Comparison of ENCODE assay signal across 1 cellular context in the genomic region with DNA sequence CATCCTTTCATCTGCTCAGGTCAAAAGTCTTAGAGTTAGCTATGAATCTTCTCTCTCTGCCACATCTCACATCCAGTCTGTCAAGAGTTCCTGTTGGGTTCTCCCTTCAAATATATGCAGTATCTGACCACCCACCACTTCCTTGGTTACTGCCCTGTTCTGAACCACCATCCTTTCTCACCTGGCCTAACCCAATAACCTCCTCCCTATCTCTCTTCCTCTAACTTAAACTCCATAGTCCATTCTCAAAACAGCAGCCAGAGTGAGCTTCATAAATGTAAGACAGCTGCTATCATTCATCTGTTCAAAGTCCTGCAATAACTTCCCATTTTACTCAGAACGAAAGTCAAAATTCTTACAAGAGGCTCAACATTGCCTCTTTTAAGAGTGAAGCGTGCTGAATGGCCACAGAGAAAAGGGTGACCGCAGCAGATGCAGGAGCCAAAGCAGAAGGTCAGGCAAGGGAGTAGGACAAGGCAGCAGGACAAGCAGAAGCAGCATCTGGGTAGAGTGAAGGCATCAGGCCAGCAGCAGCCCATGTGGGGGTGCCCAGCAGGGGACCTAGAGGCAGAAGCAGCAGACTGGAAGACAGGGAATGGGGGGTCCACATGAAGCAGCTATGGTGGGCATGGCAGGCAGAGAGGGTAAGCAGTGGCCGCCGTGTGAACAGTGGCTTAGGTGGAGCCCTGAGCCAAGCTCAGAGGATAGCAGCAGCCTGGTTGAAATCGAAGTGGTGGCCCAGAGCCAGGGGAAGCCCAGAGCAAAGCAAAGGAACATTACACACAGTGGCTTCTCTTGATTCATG.
TF ChIP-seq lines count a peak whose summit lies in the region.

No MANE protein-coding gene starts in this region.

TF ChIP-seq in GM12878, 131 proteins besides CTCF, POLR2A, EP300 and RAD21 (continues in another document):
- TF ChIP-seq ZBED1 (IDR thresholded peaks at IDR 0.05; ENCODE audit: borderline replicate concordance) (peak; percentile 93; the same call in 1 of the 2 replicates), RB1 (IDR thresholded peaks at IDR 0.05; ENCODE audit: borderline replicate concordance) (no peak), ZNF217 (IDR thresholded peaks at IDR 0.05) (peak; percentile 74), NFIC (IDR thresholded peaks at IDR 0.05; ENCODE audit: low read depth, low read length) (peak; percentile 99), CBX3 (IDR thresholded peaks at IDR 0.05; ENCODE audit: borderline replicate concordance, low read depth) (no peak), RFX5 (IDR thresholded peaks at IDR 0.05; ENCODE audit: low read depth, low read length) (no peak), ZNF24 (IDR thresholded peaks at IDR 0.05) (peak; percentile 77), ZNF207 (IDR thresholded peaks at IDR 0.05; ENCODE audit: borderline replicate concordance) (0 out of 2 replicates have a peak, but pooled peaks have one; percentile 23), KAT2A (conservative IDR thresholded peaks at IDR 0.05; ENCODE audit: control insufficient read depth, low read depth, low read length) (no peak), JUND (IDR thresholded peaks at IDR 0.05; ENCODE audit: low read depth, low read length) (peak; percentile 93), POLR2AphosphoS5 (IDR thresholded peaks at IDR 0.05; ENCODE audit: low read length) (peak; percentile 75), NR2F1 (conservative IDR thresholded peaks at IDR 0.05) (peak; percentile 90), SP1 (IDR thresholded peaks at IDR 0.05; ENCODE audit: low read depth, low read length) (peak; percentile 57), ETV6 (conservative IDR thresholded peaks at IDR 0.05 in 1 of 2, IDR thresholded peaks at IDR 0.05 in 1 of 2; ENCODE audit: borderline replicate concordance in 1 of 2, low read depth in 1 of 2) (peak in 1 of 2 experiments; percentile 96; a peak in 2 of 4 replicates), MYC (IDR thresholded peaks at IDR 0.05; ENCODE audit: insufficient read depth, insufficient read length, insufficient replicate concordance, low read length, severe bottlenecking) (no peak), NFXL1 (IDR thresholded peaks at IDR 0.05; ENCODE audit: borderline replicate concordance) (no peak), NBN (IDR thresholded peaks at IDR 0.05) (peak; percentile 98), FOXM1 (IDR thresholded peaks at IDR 0.05; ENCODE audit: low read depth, low read length) (peak; percentile 98), BCL11A (IDR thresholded peaks at IDR 0.05; ENCODE audit: low read depth, low read length) (peak; percentile 96), SMC3 (IDR thresholded peaks at IDR 0.05; ENCODE audit: borderline replicate concordance, low read length) (no peak), FOXK2 (IDR thresholded peaks at IDR 0.05) (no peak), IRF4 (IDR thresholded peaks at IDR 0.05; ENCODE audit: low read depth, low read length) (peak; percentile 95), RBBP5 (conservative IDR thresholded peaks at IDR 0.05) (no peak), RAD51 (IDR thresholded peaks at IDR 0.05) (no peak), WRNIP1 (IDR thresholded peaks at IDR 0.05; ENCODE audit: borderline replicate concordance, low read depth, low read length) (no peak)
- TF ChIP-seq, protein P1, sequence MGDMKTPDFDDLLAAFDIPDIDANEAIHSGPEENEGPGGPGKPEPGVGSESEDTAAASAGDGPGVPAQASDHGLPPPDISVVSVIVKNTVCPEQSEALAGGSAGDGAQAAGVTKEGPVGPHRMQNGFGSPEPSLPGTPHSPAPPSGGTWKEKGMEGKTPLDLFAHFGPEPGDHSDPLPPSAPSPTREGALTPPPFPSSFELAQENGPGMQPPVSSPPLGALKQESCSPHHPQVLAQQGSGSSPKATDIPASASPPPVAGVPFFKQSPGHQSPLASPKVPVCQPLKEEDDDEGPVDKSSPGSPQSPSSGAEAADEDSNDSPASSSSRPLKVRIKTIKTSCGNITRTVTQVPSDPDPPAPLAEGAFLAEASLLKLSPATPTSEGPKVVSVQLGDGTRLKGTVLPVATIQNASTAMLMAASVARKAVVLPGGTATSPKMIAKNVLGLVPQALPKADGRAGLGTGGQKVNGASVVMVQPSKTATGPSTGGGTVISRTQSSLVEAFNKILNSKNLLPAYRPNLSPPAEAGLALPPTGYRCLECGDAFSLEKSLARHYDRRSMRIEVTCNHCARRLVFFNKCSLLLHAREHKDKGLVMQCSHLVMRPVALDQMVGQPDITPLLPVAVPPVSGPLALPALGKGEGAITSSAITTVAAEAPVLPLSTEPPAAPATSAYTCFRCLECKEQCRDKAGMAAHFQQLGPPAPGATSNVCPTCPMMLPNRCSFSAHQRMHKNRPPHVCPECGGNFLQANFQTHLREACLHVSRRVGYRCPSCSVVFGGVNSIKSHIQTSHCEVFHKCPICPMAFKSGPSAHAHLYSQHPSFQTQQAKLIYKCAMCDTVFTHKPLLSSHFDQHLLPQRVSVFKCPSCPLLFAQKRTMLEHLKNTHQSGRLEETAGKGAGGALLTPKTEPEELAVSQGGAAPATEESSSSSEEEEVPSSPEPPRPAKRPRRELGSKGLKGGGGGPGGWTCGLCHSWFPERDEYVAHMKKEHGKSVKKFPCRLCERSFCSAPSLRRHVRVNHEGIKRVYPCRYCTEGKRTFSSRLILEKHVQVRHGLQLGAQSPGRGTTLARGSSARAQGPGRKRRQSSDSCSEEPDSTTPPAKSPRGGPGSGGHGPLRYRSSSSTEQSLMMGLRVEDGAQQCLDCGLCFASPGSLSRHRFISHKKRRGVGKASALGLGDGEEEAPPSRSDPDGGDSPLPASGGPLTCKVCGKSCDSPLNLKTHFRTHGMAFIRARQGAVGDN (IDR thresholded peaks at IDR 0.05), result peak; percentile 33; the same call in 1 of the 2 replicates
- TF ChIP-seq, protein P2, sequence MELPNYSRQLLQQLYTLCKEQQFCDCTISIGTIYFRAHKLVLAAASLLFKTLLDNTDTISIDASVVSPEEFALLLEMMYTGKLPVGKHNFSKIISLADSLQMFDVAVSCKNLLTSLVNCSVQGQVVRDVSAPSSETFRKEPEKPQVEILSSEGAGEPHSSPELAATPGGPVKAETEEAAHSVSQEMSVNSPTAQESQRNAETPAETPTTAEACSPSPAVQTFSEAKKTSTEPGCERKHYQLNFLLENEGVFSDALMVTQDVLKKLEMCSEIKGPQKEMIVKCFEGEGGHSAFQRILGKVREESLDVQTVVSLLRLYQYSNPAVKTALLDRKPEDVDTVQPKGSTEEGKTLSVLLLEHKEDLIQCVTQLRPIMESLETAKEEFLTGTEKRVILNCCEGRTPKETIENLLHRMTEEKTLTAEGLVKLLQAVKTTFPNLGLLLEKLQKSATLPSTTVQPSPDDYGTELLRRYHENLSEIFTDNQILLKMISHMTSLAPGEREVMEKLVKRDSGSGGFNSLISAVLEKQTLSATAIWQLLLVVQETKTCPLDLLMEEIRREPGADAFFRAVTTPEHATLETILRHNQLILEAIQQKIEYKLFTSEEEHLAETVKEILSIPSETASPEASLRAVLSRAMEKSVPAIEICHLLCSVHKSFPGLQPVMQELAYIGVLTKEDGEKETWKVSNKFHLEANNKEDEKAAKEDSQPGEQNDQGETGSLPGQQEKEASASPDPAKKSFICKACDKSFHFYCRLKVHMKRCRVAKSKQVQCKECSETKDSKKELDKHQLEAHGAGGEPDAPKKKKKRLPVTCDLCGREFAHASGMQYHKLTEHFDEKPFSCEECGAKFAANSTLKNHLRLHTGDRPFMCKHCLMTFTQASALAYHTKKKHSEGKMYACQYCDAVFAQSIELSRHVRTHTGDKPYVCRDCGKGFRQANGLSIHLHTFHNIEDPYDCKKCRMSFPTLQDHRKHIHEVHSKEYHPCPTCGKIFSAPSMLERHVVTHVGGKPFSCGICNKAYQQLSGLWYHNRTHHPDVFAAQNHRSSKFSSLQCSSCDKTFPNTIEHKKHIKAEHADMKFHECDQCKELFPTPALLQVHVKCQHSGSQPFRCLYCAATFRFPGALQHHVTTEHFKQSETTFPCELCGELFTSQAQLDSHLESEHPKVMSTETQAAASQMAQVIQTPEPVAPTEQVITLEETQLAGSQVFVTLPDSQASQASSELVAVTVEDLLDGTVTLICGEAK (IDR thresholded peaks at IDR 0.05; ENCODE audit: borderline replicate concordance), result no peak
- TF ChIP-seq, protein P3, sequence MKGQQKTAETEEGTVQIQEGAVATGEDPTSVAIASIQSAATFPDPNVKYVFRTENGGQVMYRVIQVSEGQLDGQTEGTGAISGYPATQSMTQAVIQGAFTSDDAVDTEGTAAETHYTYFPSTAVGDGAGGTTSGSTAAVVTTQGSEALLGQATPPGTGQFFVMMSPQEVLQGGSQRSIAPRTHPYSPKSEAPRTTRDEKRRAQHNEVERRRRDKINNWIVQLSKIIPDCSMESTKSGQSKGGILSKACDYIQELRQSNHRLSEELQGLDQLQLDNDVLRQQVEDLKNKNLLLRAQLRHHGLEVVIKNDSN (IDR thresholded peaks at IDR 0.05; ENCODE audit: borderline replicate concordance, extremely low read length, insufficient read depth, low read depth, low read length), result no peak
- TF ChIP-seq, protein P4, sequence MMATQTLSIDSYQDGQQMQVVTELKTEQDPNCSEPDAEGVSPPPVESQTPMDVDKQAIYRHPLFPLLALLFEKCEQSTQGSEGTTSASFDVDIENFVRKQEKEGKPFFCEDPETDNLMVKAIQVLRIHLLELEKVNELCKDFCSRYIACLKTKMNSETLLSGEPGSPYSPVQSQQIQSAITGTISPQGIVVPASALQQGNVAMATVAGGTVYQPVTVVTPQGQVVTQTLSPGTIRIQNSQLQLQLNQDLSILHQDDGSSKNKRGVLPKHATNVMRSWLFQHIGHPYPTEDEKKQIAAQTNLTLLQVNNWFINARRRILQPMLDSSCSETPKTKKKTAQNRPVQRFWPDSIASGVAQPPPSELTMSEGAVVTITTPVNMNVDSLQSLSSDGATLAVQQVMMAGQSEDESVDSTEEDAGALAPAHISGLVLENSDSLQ (IDR thresholded peaks at IDR 0.05), result peak; percentile 79
- TF ChIP-seq, protein P5, sequence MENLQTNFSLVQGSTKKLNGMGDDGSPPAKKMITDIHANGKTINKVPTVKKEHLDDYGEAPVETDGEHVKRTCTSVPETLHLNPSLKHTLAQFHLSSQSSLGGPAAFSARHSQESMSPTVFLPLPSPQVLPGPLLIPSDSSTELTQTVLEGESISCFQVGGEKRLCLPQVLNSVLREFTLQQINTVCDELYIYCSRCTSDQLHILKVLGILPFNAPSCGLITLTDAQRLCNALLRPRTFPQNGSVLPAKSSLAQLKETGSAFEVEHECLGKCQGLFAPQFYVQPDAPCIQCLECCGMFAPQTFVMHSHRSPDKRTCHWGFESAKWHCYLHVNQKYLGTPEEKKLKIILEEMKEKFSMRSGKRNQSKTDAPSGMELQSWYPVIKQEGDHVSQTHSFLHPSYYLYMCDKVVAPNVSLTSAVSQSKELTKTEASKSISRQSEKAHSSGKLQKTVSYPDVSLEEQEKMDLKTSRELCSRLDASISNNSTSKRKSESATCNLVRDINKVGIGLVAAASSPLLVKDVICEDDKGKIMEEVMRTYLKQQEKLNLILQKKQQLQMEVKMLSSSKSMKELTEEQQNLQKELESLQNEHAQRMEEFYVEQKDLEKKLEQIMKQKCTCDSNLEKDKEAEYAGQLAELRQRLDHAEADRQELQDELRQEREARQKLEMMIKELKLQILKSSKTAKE (IDR thresholded peaks at IDR 0.05; ENCODE audit: low read depth, poor library complexity, severe bottlenecking), result peak; percentile 83
- TF ChIP-seq, protein P6, sequence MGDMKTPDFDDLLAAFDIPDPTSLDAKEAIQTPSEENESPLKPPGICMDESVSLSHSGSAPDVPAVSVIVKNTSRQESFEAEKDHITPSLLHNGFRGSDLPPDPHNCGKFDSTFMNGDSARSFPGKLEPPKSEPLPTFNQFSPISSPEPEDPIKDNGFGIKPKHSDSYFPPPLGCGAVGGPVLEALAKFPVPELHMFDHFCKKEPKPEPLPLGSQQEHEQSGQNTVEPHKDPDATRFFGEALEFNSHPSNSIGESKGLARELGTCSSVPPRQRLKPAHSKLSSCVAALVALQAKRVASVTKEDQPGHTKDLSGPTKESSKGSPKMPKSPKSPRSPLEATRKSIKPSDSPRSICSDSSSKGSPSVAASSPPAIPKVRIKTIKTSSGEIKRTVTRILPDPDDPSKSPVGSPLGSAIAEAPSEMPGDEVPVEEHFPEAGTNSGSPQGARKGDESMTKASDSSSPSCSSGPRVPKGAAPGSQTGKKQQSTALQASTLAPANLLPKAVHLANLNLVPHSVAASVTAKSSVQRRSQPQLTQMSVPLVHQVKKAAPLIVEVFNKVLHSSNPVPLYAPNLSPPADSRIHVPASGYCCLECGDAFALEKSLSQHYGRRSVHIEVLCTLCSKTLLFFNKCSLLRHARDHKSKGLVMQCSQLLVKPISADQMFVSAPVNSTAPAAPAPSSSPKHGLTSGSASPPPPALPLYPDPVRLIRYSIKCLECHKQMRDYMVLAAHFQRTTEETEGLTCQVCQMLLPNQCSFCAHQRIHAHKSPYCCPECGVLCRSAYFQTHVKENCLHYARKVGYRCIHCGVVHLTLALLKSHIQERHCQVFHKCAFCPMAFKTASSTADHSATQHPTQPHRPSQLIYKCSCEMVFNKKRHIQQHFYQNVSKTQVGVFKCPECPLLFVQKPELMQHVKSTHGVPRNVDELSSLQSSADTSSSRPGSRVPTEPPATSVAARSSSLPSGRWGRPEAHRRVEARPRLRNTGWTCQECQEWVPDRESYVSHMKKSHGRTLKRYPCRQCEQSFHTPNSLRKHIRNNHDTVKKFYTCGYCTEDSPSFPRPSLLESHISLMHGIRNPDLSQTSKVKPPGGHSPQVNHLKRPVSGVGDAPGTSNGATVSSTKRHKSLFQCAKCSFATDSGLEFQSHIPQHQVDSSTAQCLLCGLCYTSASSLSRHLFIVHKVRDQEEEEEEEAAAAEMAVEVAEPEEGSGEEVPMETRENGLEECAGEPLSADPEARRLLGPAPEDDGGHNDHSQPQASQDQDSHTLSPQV (IDR thresholded peaks at IDR 0.05), result no peak
- TF ChIP-seq, protein P7, sequence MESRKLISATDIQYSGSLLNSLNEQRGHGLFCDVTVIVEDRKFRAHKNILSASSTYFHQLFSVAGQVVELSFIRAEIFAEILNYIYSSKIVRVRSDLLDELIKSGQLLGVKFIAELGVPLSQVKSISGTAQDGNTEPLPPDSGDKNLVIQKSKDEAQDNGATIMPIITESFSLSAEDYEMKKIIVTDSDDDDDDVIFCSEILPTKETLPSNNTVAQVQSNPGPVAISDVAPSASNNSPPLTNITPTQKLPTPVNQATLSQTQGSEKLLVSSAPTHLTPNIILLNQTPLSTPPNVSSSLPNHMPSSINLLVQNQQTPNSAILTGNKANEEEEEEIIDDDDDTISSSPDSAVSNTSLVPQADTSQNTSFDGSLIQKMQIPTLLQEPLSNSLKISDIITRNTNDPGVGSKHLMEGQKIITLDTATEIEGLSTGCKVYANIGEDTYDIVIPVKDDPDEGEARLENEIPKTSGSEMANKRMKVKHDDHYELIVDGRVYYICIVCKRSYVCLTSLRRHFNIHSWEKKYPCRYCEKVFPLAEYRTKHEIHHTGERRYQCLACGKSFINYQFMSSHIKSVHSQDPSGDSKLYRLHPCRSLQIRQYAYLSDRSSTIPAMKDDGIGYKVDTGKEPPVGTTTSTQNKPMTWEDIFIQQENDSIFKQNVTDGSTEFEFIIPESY (IDR thresholded peaks at IDR 0.05), result no peak
- TF ChIP-seq, protein P8, sequence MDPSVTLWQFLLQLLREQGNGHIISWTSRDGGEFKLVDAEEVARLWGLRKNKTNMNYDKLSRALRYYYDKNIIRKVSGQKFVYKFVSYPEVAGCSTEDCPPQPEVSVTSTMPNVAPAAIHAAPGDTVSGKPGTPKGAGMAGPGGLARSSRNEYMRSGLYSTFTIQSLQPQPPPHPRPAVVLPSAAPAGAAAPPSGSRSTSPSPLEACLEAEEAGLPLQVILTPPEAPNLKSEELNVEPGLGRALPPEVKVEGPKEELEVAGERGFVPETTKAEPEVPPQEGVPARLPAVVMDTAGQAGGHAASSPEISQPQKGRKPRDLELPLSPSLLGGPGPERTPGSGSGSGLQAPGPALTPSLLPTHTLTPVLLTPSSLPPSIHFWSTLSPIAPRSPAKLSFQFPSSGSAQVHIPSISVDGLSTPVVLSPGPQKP (IDR thresholded peaks at IDR 0.05; ENCODE audit: low read depth, low read length), result no peak
